Comparison of ENCODE assay signal across 21 cellular contexts in the genomic region with DNA sequence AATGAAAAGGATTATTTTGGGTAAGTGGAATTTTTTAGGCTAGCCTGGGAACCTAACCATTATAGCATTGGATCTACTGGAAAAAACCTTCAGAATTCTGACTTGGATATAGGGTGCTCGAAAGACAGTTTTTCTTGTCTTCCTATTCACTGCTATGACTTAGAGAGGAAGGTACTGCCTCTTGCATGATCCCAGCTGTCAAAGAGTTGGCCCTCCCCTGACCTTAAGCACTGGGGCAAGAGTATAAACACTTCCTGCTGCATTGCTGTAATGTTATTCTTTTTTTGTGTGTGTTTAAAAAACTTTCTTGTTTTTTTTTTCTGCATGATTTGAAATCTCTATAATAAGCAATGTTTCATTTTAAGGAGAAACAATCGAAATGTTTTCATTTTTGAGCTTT.
A peak's percentile ranks its signal among the peaks of the same experiment; 100 is the strongest.
DNase-seq lines count a peak whose midpoint lies in the region; ATAC-seq, FAIRE-seq and TF ChIP-seq lines count a peak whose summit lies in the region.
"Had no signal": no experiment of that assay in that cellular context is flagged by ENCODE, and none has a peak within 500 bp of the region (broad histone marks: within the 10 kb centered on the region; RNA-seq: fewer than 3 reads in every experiment).

No MANE protein-coding gene starts in this region.

- no peaks in the 10 kb centered on the region for H3K9me3 Mint-ChIP-seq in WTC11
- H3K9me3 Mint-ChIP-seq: activated CD4-positive, alpha-beta T cell treated with anti-CD3 and anti-CD28 coated beads, Interleukin-2, amount 10 ng/mL, durations not matched to agents 7 days and 5 days had no signal

- 83% methylated on average over 2 of the region's 2 CpGs for WGBS in smooth muscle cell (ENCODE audit: low lambda C conversion rate)

- H3K4me1 ChIP-seq in Loucy (ENCODE audit: insufficient read depth, low read length, poor library complexity, severe bottlenecking), result peaks cover 52% of the 10 kb centered on the region
- H3K4me1 ChIP-seq in SJSA1 (replicated peaks), result peaks cover 46% of the 10 kb centered on the region
- peaks cover 0 to 3% of the 10 kb centered on the region in 2 donors for H3K4me1 ChIP-seq in kidney (ENCODE audit: control insufficient read depth in 1 of 2, insufficient read depth in 1 of 2, low read depth in 1 of 2, low read length in 2 of 2)
- H3K4me1 ChIP-seq in smooth muscle cell (ENCODE audit: low read depth), result peaks cover 59% of the 10 kb centered on the region
- H3K4me1 ChIP-seq: HAP-1, Peyer's patch had no signal

- peaks cover 39% of the 10 kb centered on the region for H3K4me1 Mint-ChIP-seq in WTC11
- H3K4me1 Mint-ChIP-seq: activated CD4-positive, alpha-beta T cell treated with anti-CD3 and anti-CD28 coated beads, Interleukin-2, amount 10 ng/mL, durations not matched to agents 7 days and 5 days; B cell had no signal

- H3F3A ChIP-seq in Loucy (ENCODE audit: low read depth) (peaks cover 15% of the 10 kb centered on the region), smooth muscle cell (ENCODE audit: low read depth) (peaks cover 29% of the 10 kb centered on the region)

- no peaks in the 10 kb centered on the region for H3K27me3 ChIP-seq in Loucy (ENCODE audit: insufficient read depth, low read length, poor library complexity, severe bottlenecking)
- peaks cover 3% of the 10 kb centered on the region; the same call in 1 of the 2 replicates for H3K27me3 ChIP-seq in SJSA1 (replicated peaks)
- peaks cover 2% of the 10 kb centered on the region for H3K27me3 ChIP-seq in smooth muscle cell (ENCODE audit: low read depth)
- H3K27me3 ChIP-seq: Peyer's patch had no signal

- CTCF ChIA-PET in WTC11 (lab: Charles Lee), result no interaction called here

- no peaks in the 10 kb centered on the region for H3K36me3 Mint-ChIP-seq in WTC11

- H4K20me1 ChIP-seq in Loucy (ENCODE audit: insufficient read depth, low read length, poor library complexity, severe bottlenecking) (no peaks in the 10 kb centered on the region), smooth muscle cell (ENCODE audit: low read depth) (no peaks in the 10 kb centered on the region)

- no peak for TF ChIP-seq CTCF in Loucy (conservative IDR thresholded peaks at IDR 0.05; ENCODE audit: low read length)
- no peak for TF ChIP-seq CTCF in kidney (IDR thresholded peaks at IDR 0.05; ENCODE audit: borderline replicate concordance, extremely low read depth, insufficient read depth)
- TF ChIP-seq CTCF in smooth muscle cell (IDR thresholded peaks at IDR 0.05; ENCODE audit: borderline replicate concordance, insufficient read depth, poor library complexity, severe bottlenecking), result no peak
- no peak for TF ChIP-seq CTCF in WTC11 (IDR thresholded peaks at IDR 0.05)

- H3K36me3 ChIP-seq in Loucy (ENCODE audit: insufficient read depth, low read length), result no peaks in the 10 kb centered on the region
- no peaks in the 10 kb centered on the region for H3K36me3 ChIP-seq in SJSA1
- H3K36me3 ChIP-seq in kidney (ENCODE audit: control insufficient read depth in 1 of 2, insufficient read depth in 2 of 2, low read length in 2 of 2), result no peaks in the 10 kb centered on the region
- H3K36me3 ChIP-seq in smooth muscle cell (ENCODE audit: low read depth), result no peaks in the 10 kb centered on the region
- H3K36me3 ChIP-seq: HAP-1, Peyer's patch had no signal

- intact Hi-C loops in kidney (cut with DNase I), result no loop called here

- H3K9ac ChIP-seq in Loucy (ENCODE audit: low read depth, low read length, poor library complexity, severe bottlenecking) (no peak overlapping the region), kidney (ENCODE audit: low read length in 2 of 2) (no peak overlapping the region), smooth muscle cell (ENCODE audit: low read depth) (no peak overlapping the region)

- peaks cover 3% of the 10 kb centered on the region; the same call in 1 of the 2 replicates for H3K27me3 Mint-ChIP-seq in WTC11 (ENCODE audit: low read depth)

- H2AFZ ChIP-seq in Loucy (ENCODE audit: low read length), result no peak overlapping the region
- H2AFZ ChIP-seq in smooth muscle cell (ENCODE audit: low read depth), result no peak overlapping the region

- POLR2A ChIA-PET in WTC11 (lab: Charles Lee), result no interaction called here

- H3K79me2 ChIP-seq in Loucy (ENCODE audit: insufficient read depth, low read length) (no peaks in the 10 kb centered on the region), smooth muscle cell (ENCODE audit: low read depth) (no peaks in the 10 kb centered on the region)

- FAIRE-seq in kidney (lab: Jason Lieb, UNC), result peak; percentile 8

- no peak for TF ChIP-seq POLR2A in erythroblast (IDR thresholded peaks at IDR 0.05; ENCODE audit: low read length)

- H3K9me2 ChIP-seq in Loucy (replicated peaks; ENCODE audit: low read depth, low read length), result no peaks in the 10 kb centered on the region

- H3K4me2 ChIP-seq in Loucy (ENCODE audit: low read depth, low read length, poor library complexity, severe bottlenecking) (peak overlapping the region; percentile 1), smooth muscle cell (peak overlapping the region; percentile 62)

- no peak for ATAC-seq in WTC11

- H3K9me3 ChIP-seq in Loucy (ENCODE audit: insufficient read depth, low read depth, low read length), result no peaks in the 10 kb centered on the region
- no peaks in the 10 kb centered on the region for H3K9me3 ChIP-seq in SJSA1 (replicated peaks)
- no peaks in the 10 kb centered on the region for H3K9me3 ChIP-seq in kidney (ENCODE audit: control insufficient read depth in 1 of 2, low read length in 2 of 2)
- no peaks in the 10 kb centered on the region for H3K9me3 ChIP-seq in smooth muscle cell (replicated peaks; ENCODE audit: low read depth)
- H3K9me3 ChIP-seq: HAP-1, Peyer's patch had no signal

- no peak overlapping the region for H3K4me3 ChIP-seq in Loucy (ENCODE audit: low read length, poor library complexity, severe bottlenecking)
- no peak overlapping the region for H3K4me3 ChIP-seq in SJSA1
- H3K4me3 ChIP-seq in kidney (ENCODE audit: low read length in 2 of 2), result no peak overlapping the region
- no peak overlapping the region for H3K4me3 ChIP-seq in smooth muscle cell
- H3K4me3 ChIP-seq: HAP-1, Peyer's patch had no signal

- no peak overlapping the region for H3K27ac Mint-ChIP-seq in WTC11
- H3K27ac Mint-ChIP-seq: activated CD4-positive, alpha-beta T cell treated with anti-CD3 and anti-CD28 coated beads, Interleukin-2, amount 10 ng/mL, durations not matched to agents 7 days and 5 days; B cell had no signal

- DNase-seq in SJSA1 (ENCODE audit: low read depth in 1 of 2, low spot score in 2 of 2), result peak in 1 of 2 experiments; percentile 42
- no peak for DNase-seq in kidney
- no peak for DNase-seq in smooth muscle cell (lab: John Stamatoyannopoulos, UW; ENCODE audit: unreplicated experiment)
- DNase-seq in medulla oblongata (ENCODE audit: extremely low spot score), result no peak
- no peak for DNase-seq in WTC11 (ENCODE audit: low spot score)
- no peak for DNase-seq in erythroblast (lab: John Stamatoyannopoulos, UW)
- DNase-seq: activated CD4-positive, alpha-beta T cell treated with anti-CD3 and anti-CD28 coated beads, Interleukin-2, amount 10 ng/mL, durations not matched to agents 7 days and 5 days; activated CD8-positive, alpha-beta memory T cell treated with anti-CD3 and anti-CD28 coated beads, Interleukin-2, amount 50 U/mL, for 48 hours; activated gamma-delta T cell; anterior cingulate cortex; cerebellar nuclear complex; EL; foreskin fibroblast; hypothalamus; KG1; NCI-H146; nucleus accumbens; Peyer's patch had no signal

- H3K4me3 Mint-ChIP-seq in WTC11, result no peak overlapping the region
- H3K4me3 Mint-ChIP-seq: activated CD4-positive, alpha-beta T cell treated with anti-CD3 and anti-CD28 coated beads, Interleukin-2, amount 10 ng/mL, durations not matched to agents 7 days and 5 days; B cell had no signal

- H3K27ac ChIP-seq in SJSA1, result peak overlapping the region; percentile 52
- no peak overlapping the region for H3K27ac ChIP-seq in kidney (ENCODE audit: low read depth in 2 of 2, low read length in 2 of 2)
- H3K27ac ChIP-seq in smooth muscle cell (ENCODE audit: low read depth), result no peak overlapping the region
- H3K27ac ChIP-seq: Peyer's patch had no signal

TF ChIP-seq in WTC11, 78 proteins besides CTCF, POLR2A, EP300 and RAD21 (continues in another document):
- no peak for TF ChIP-seq ZNF121 (CRISPR knock-in tag; IDR thresholded peaks at IDR 0.05)
- no peak for TF ChIP-seq ZNF263 (CRISPR knock-in tag; IDR thresholded peaks at IDR 0.05; ENCODE audit: low read depth)
- TF ChIP-seq, protein P1, sequence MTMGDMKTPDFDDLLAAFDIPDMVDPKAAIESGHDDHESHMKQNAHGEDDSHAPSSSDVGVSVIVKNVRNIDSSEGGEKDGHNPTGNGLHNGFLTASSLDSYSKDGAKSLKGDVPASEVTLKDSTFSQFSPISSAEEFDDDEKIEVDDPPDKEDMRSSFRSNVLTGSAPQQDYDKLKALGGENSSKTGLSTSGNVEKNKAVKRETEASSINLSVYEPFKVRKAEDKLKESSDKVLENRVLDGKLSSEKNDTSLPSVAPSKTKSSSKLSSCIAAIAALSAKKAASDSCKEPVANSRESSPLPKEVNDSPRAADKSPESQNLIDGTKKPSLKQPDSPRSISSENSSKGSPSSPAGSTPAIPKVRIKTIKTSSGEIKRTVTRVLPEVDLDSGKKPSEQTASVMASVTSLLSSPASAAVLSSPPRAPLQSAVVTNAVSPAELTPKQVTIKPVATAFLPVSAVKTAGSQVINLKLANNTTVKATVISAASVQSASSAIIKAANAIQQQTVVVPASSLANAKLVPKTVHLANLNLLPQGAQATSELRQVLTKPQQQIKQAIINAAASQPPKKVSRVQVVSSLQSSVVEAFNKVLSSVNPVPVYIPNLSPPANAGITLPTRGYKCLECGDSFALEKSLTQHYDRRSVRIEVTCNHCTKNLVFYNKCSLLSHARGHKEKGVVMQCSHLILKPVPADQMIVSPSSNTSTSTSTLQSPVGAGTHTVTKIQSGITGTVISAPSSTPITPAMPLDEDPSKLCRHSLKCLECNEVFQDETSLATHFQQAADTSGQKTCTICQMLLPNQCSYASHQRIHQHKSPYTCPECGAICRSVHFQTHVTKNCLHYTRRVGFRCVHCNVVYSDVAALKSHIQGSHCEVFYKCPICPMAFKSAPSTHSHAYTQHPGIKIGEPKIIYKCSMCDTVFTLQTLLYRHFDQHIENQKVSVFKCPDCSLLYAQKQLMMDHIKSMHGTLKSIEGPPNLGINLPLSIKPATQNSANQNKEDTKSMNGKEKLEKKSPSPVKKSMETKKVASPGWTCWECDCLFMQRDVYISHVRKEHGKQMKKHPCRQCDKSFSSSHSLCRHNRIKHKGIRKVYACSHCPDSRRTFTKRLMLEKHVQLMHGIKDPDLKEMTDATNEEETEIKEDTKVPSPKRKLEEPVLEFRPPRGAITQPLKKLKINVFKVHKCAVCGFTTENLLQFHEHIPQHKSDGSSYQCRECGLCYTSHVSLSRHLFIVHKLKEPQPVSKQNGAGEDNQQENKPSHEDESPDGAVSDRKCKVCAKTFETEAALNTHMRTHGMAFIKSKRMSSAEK (CRISPR knock-in tag; IDR thresholded peaks at IDR 0.05; ENCODE audit: borderline replicate concordance), result no peak
- no peak for TF ChIP-seq IRF2 (CRISPR knock-in tag; IDR thresholded peaks at IDR 0.05; ENCODE audit: borderline replicate concordance, low read depth)
- TF ChIP-seq TCF7 (CRISPR knock-in tag; IDR thresholded peaks at IDR 0.05; ENCODE audit: low read depth), result no peak
- no peak for TF ChIP-seq ATF1 (CRISPR knock-in tag; IDR thresholded peaks at IDR 0.05)
- TF ChIP-seq NFE2L1 (CRISPR knock-in tag; IDR thresholded peaks at IDR 0.05), result no peak
- no peak for TF ChIP-seq GABPB1 (CRISPR knock-in tag; IDR thresholded peaks at IDR 0.05)
- TF ChIP-seq NR2C2 (CRISPR knock-in tag; IDR thresholded peaks at IDR 0.05), result no peak
